Comparison of ENCODE assay signal across 14 cellular contexts in genomic region chr13:101307181-101307701, GRCh38.
DNase-seq lines count a peak whose midpoint lies in the region; ATAC-seq and TF ChIP-seq lines count a peak whose summit lies in the region.
"Had no signal": no experiment of that assay in that cellular context is flagged by ENCODE, and none has a peak within 500 bp of the region (broad histone marks: within the 10 kb centered on the region; RNA-seq: fewer than 3 reads in every experiment).

No MANE protein-coding gene starts in this region.

- in situ Hi-C loops in mammary epithelial cell (cut with MboI; ENCODE audit: low sequenced_read_pairs in 2 of 2): no loop called here

- CTCF ChIA-PET in mammary epithelial cell (lab: Charles Lee; ENCODE audit: low non-redundant PET) (no interaction called here), A673 (lab: Charles Lee) (no interaction called here)

- peaks cover 56% of the 10 kb centered on the region for H3K4me1 Mint-ChIP-seq in HFFc6 (ENCODE audit: low read depth)
- no peaks in the 10 kb centered on the region for H3K4me1 Mint-ChIP-seq in mesothelial cell of epicardium
- H3K4me1 Mint-ChIP-seq: nephron progenitor cell had no signal

- H3K36me3 ChIP-seq in ACC112 (ENCODE audit: insufficient read depth, low read length) (no peaks in the 10 kb centered on the region), mammary epithelial cell (ENCODE audit: insufficient read depth, low read length) (no peaks in the 10 kb centered on the region), A673 (ENCODE audit: insufficient read depth, low read length, poor library complexity, severe bottlenecking) (no peaks in the 10 kb centered on the region)
- H3K36me3 ChIP-seq: WERI-Rb-1 had no signal

- ATAC-seq in HG02588 (IDR thresholded peaks at IDR 0.05; ENCODE audit: unreplicated experiment) (no peak), HG02981 (IDR thresholded peaks at IDR 0.05; ENCODE audit: unreplicated experiment) (no peak)

- intact Hi-C loops in mammary epithelial cell (cut with micrococcal nuclease) (no loop called here), A673 (cut with micrococcal nuclease; ENCODE audit: unreplicated experiment) (no loop called here)

- H3K79me2 ChIP-seq in ACC112 (ENCODE audit: control insufficient read depth, insufficient read depth, low read length, unreplicated experiment) (no peaks in the 10 kb centered on the region), mammary epithelial cell (ENCODE audit: insufficient read depth, low read length) (no peaks in the 10 kb centered on the region)

- H3K27me3 Mint-ChIP-seq in HFFc6 (ENCODE audit: insufficient read depth): peaks cover 3% of the 10 kb centered on the region
- no peaks in the 10 kb centered on the region for H3K27me3 Mint-ChIP-seq in mesothelial cell of epicardium (ENCODE audit: low read depth)
- H3K27me3 Mint-ChIP-seq: dendritic cell treated with granulocyte-macrophage colony-stimulating factor and Interleukin-4, amounts not matched to agents 40 ng/mL and 50 ng/mL, for 4 days had no signal

- dilution Hi-C loops in mammary epithelial cell (cut with HindIII; ENCODE audit: low sequenced_read_pairs): loop anchor here (10.0 kb wide), 1 partner anchor 132 kb away; no protein-coding TSS in a partner anchor

- DNase-seq in HFFc6 (peak; percentile 76), mammary epithelial cell (no peak), mesothelial cell of epicardium (ENCODE audit: low spot score in 2 of 2, unreplicated experiment in 2 of 2) (no peak), A673 (ENCODE audit: low spot score) (no peak)
- DNase-seq in activated CD8-positive, alpha-beta memory T cell treated with anti-CD3 and anti-CD28 coated beads for 24 hours: no peak
- DNase-seq: activated naive CD4-positive, alpha-beta T cell treated with anti-CD3 and anti-CD28 coated beads for 36 hours; foreskin melanocyte; nephron progenitor cell; small intestine; WERI-Rb-1 had no signal

- H3K27ac Mint-ChIP-seq in HFFc6 (peak overlapping the region; percentile 80), mesothelial cell of epicardium (peak overlapping the region; percentile 68)
- H3K27ac Mint-ChIP-seq: activated naive CD4-positive, alpha-beta T cell treated with anti-CD3 and anti-CD28 coated beads for 36 hours; dendritic cell treated with granulocyte-macrophage colony-stimulating factor and Interleukin-4, amounts not matched to agents 40 ng/mL and 50 ng/mL, for 4 days; nephron progenitor cell had no signal

- H3K27me3 ChIP-seq in ACC112 (ENCODE audit: insufficient read depth, low read length): no peaks in the 10 kb centered on the region
- H3K27me3 ChIP-seq in mammary epithelial cell (ENCODE audit: insufficient read depth, low read length): no peaks in the 10 kb centered on the region
- no peaks in the 10 kb centered on the region for H3K27me3 ChIP-seq in A673 (replicated peaks; ENCODE audit: insufficient read depth, low read depth, low read length, poor library complexity)

- no peak overlapping the region for H3K9ac ChIP-seq in mammary epithelial cell (ENCODE audit: insufficient read depth, low read length)

- H4K20me1 ChIP-seq in mammary epithelial cell (ENCODE audit: insufficient read depth, low read length): no peaks in the 10 kb centered on the region

- no peak for TF ChIP-seq CTCF in HFFc6 (IDR thresholded peaks at IDR 0.05)
- no peak for TF ChIP-seq CTCF in mammary epithelial cell (conservative IDR thresholded peaks at IDR 0.05 in 1 of 2, IDR thresholded peaks at IDR 0.05 in 1 of 2; ENCODE audit: extremely low read depth in 1 of 2, insufficient read depth in 1 of 2, low read depth in 1 of 2, low read length in 2 of 2)
- no peak for TF ChIP-seq CTCF in mesothelial cell of epicardium (IDR thresholded peaks at IDR 0.05; ENCODE audit: unreplicated experiment)
- TF ChIP-seq CTCF in A673 (conservative IDR thresholded peaks at IDR 0.05; ENCODE audit: low read depth, low read length): no peak

- H3K9me3 Mint-ChIP-seq in HFFc6 (no peaks in the 10 kb centered on the region), mesothelial cell of epicardium (no peaks in the 10 kb centered on the region)
- H3K9me3 Mint-ChIP-seq: activated naive CD4-positive, alpha-beta T cell treated with anti-CD3 and anti-CD28 coated beads for 36 hours; nephron progenitor cell had no signal

- H3K9me3 ChIP-seq in mammary epithelial cell (replicated peaks; ENCODE audit: insufficient read depth, low read length): no peaks in the 10 kb centered on the region
- H3K9me3 ChIP-seq in A673 (ENCODE audit: low read depth, low read length, poor library complexity, severe bottlenecking): no peaks in the 10 kb centered on the region

- peak overlapping the region; percentile 89 for H3K27ac ChIP-seq in ACC112 (ENCODE audit: low read depth, low read length)
- no peak overlapping the region for H3K27ac ChIP-seq in mammary epithelial cell (ENCODE audit: insufficient read depth, low read depth, low read length)
- H3K27ac ChIP-seq in A673 (ENCODE audit: low read depth, low read length, poor library complexity, severe bottlenecking): no peak overlapping the region
- H3K27ac ChIP-seq: WERI-Rb-1 had no signal

- H2AFZ ChIP-seq in ACC112 (ENCODE audit: low read length, unreplicated experiment) (peak overlapping the region; percentile 77), mammary epithelial cell (ENCODE audit: low read depth, low read length) (peak overlapping the region; percentile 51)

- peaks cover 36% of the 10 kb centered on the region for H3K4me1 ChIP-seq in ACC112 (ENCODE audit: control insufficient read depth, insufficient read depth, low read length, unreplicated experiment)
- H3K4me1 ChIP-seq in mammary epithelial cell (ENCODE audit: insufficient read depth, low read length): peaks cover 23% of the 10 kb centered on the region
- no peaks in the 10 kb centered on the region for H3K4me1 ChIP-seq in A673 (ENCODE audit: insufficient read depth, low read length, poor library complexity, severe bottlenecking)

- H3K4me2 ChIP-seq in mammary epithelial cell (ENCODE audit: insufficient read depth, low read depth, low read length): no peak overlapping the region

- BruUV-seq in mammary epithelial cell (replicated peaks; lab: Mats Ljungman, UMichigan) (no TSS peak), A673 (replicated peaks; lab: Mats Ljungman, UMichigan) (no TSS peak)

- H3K4me3 Mint-ChIP-seq in HFFc6: peak overlapping the region; percentile 60
- H3K4me3 Mint-ChIP-seq in mesothelial cell of epicardium: no peak overlapping the region
- H3K4me3 Mint-ChIP-seq: activated naive CD4-positive, alpha-beta T cell treated with anti-CD3 and anti-CD28 coated beads for 36 hours; dendritic cell treated with granulocyte-macrophage colony-stimulating factor and Interleukin-4, amounts not matched to agents 40 ng/mL and 50 ng/mL, for 4 days; nephron progenitor cell had no signal

- 53% methylated on average over 5 of the region's 5 CpGs for WGBS in mammary epithelial cell (ENCODE audit: low coverage, missing lambda C conversion rate)

- H3K36me3 Mint-ChIP-seq in HFFc6 (ENCODE audit: low read depth) (no peaks in the 10 kb centered on the region), mesothelial cell of epicardium (no peaks in the 10 kb centered on the region)

- POLR2A ChIA-PET in A673 (lab: Charles Lee; ENCODE audit: low non-redundant PET): no interaction called here

- H3K4me3 ChIP-seq in ACC112 (ENCODE audit: low read depth, low read length) (0 out of 2 replicates have a peak overlapping the region, but pooled peaks have one; percentile 7), mammary epithelial cell (replicated peaks in 1 of 3; ENCODE audit: insufficient read depth in 1 of 3, low read depth in 2 of 3, low read length in 3 of 3) (no peak overlapping the region), A673 (ENCODE audit: low read depth, low read length, poor library complexity, severe bottlenecking) (no peak overlapping the region)
